ENCODE assay signal across 12 cellular contexts in the genomic region with DNA sequence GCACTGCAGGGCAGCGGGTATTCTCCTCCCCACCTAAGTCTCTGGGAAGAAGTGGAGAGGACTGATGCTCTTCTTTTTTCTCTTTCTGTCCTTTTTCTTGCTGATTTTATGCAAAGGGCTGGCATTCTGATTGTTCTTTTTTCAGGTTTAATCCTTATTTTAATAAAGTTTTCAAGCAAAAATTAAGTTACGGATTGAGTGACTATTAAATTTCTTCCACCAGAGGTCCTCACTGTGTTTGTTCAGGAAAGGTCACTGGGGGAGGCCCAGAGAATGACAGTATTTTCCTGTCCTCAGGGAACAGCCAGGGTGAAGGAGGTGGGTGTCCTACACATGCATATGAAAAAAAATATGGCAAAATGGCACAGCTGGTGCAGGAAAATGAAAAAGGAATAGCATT. TPM values are rescaled to one million over a fixed set of nuclear protein-coding genes. Genes with fewer than 3 reads are reported as not detected.
DNase-seq lines count a peak whose midpoint lies in the region; ATAC-seq, FAIRE-seq and TF ChIP-seq lines count a peak whose summit lies in the region.
"Had no signal": no experiment of that assay in that cellular context is flagged by ENCODE, and none has a peak within 500 bp of the region (broad histone marks: within the 10 kb centered on the region; RNA-seq: fewer than 3 reads in every experiment).

No MANE protein-coding gene starts in this region.

- CTCF ChIA-PET in activated CD4-positive, alpha-beta T cell treated with anti-CD3 and anti-CD28 coated beads for 36 hours (lab: Charles Lee) = interaction anchor here (0.6 to 1.3 kb wide), 4 partner anchors 71 to 130 kb away, joined by 3 to 4 read pairs (median 4); no protein-coding TSS in a partner anchor

- H2AFZ ChIP-seq in keratinocyte (ENCODE audit: control insufficient read depth, low read length) = no peak overlapping the region

- peaks cover 65% of the 10 kb centered on the region for H3K36me3 ChIP-seq in left ventricle myocardium inferior
- peaks cover 42% of the 10 kb centered on the region for H3K36me3 ChIP-seq in adipocyte (ENCODE audit: control insufficient read depth, insufficient read depth, low read length, severe bottlenecking)
- peaks cover 23 to 24% of the 10 kb centered on the region in 2 experiments for H3K36me3 ChIP-seq in keratinocyte (ENCODE audit: control insufficient read depth in 2 of 2, extremely low read depth in 1 of 2, insufficient read depth in 2 of 2, low read length in 2 of 2)

- POLR2A ChIA-PET in activated CD4-positive, alpha-beta T cell treated with anti-CD3 and anti-CD28 coated beads for 36 hours (lab: Charles Lee) = no interaction called here

- no peaks in the 10 kb centered on the region for H3K27me3 Mint-ChIP-seq in activated CD4-positive, alpha-beta T cell treated with anti-CD3 and anti-CD28 coated beads for 36 hours

- TF ChIP-seq CTCF in left ventricle myocardium inferior (IDR thresholded peaks at IDR 0.05; ENCODE audit: borderline replicate concordance) (peak; percentile 54), keratinocyte (optimal IDR thresholded peaks at IDR 0.05 in 1 of 3, IDR thresholded peaks at IDR 0.05 in 1 of 3, conservative IDR thresholded peaks at IDR 0.05 in 1 of 3; ENCODE audit: extremely low read depth in 1 of 3, insufficient read depth in 2 of 3, low read length in 3 of 3) (peak; percentile 19 to 23 (median 22))

- intact Hi-C loops in left ventricle myocardium inferior (cut with micrococcal nuclease) (loop anchor here (5.0 kb wide), 1 partner anchor 111 kb away; no protein-coding TSS in a partner anchor), cardiac septum (cut with DNase I) (loop anchor here (5.0 kb wide), 1 partner anchor 131 kb away; no protein-coding TSS in a partner anchor), left colon (cut with DNase I, micrococcal nuclease) (loop anchor here in 1 of 2 donors (5.0 kb wide), 1 partner anchor 131 kb away; no protein-coding TSS in a partner anchor)
- intact Hi-C loops in activated CD4-positive, alpha-beta T cell treated with anti-CD3 and anti-CD28 coated beads for 36 hours (cut with DNase I, micrococcal nuclease) = no loop called here

- no peak for ATAC-seq in activated CD4-positive, alpha-beta T cell treated with anti-CD3 and anti-CD28 coated beads for 36 hours
- ATAC-seq in left colon = no peak
- ATAC-seq in HG03280 (IDR thresholded peaks at IDR 0.05; ENCODE audit: unreplicated experiment) = no peak
- ATAC-seq: natural killer cell had no signal

- H3K9me3 ChIP-seq in left ventricle myocardium inferior (replicated peaks) = no peaks in the 10 kb centered on the region
- H3K9me3 ChIP-seq in adipocyte (ENCODE audit: control insufficient read depth, low read length) = no peaks in the 10 kb centered on the region
- H3K9me3 ChIP-seq in keratinocyte (ENCODE audit: control insufficient read depth, low read depth, low read length) = no peaks in the 10 kb centered on the region
- H3K9me3 ChIP-seq: Peyer's patch had no signal

- dilution Hi-C loops in keratinocyte (cut with MboI; ENCODE audit: extremely low pct_ligation_motif_present, low sequenced_read_pairs) = no loop called here

- no peaks in the 10 kb centered on the region for H3K9me3 Mint-ChIP-seq in activated CD4-positive, alpha-beta T cell treated with anti-CD3 and anti-CD28 coated beads for 36 hours (ENCODE audit: low read depth)
- H3K9me3 Mint-ChIP-seq: natural killer cell had no signal

- peaks cover 2% of the 10 kb centered on the region for H3K9me1 ChIP-seq in keratinocyte (ENCODE audit: control insufficient read depth, extremely low read depth, insufficient read depth, low read length)

- no peak overlapping the region for H3K4me3 ChIP-seq in left ventricle myocardium inferior
- no peak overlapping the region for H3K4me3 ChIP-seq in adipocyte (ENCODE audit: low read length)
- H3K4me3 ChIP-seq in keratinocyte (ENCODE audit: control insufficient read depth in 2 of 3, extremely low read depth in 1 of 3, insufficient read depth in 2 of 3, low read depth in 1 of 3, low read length in 3 of 3) = no peak overlapping the region
- H3K4me3 ChIP-seq: Peyer's patch had no signal

- no peaks in the 10 kb centered on the region for H4K20me1 ChIP-seq in keratinocyte (ENCODE audit: control insufficient read depth, extremely low read depth, insufficient read depth, low read length)

- H3K4me3 Mint-ChIP-seq in activated CD4-positive, alpha-beta T cell treated with anti-CD3 and anti-CD28 coated beads for 36 hours = no peak overlapping the region
- H3K4me3 Mint-ChIP-seq: natural killer cell had no signal

- H3K9ac ChIP-seq in adipocyte (ENCODE audit: low read length) = no peak overlapping the region
- H3K9ac ChIP-seq in keratinocyte (ENCODE audit: control insufficient read depth, extremely low read depth, insufficient read depth, low read length) = no peak overlapping the region

- no peak overlapping the region for H3K27ac Mint-ChIP-seq in activated CD4-positive, alpha-beta T cell treated with anti-CD3 and anti-CD28 coated beads for 36 hours
- H3K27ac Mint-ChIP-seq: natural killer cell had no signal

- H3K36me3 Mint-ChIP-seq in activated CD4-positive, alpha-beta T cell treated with anti-CD3 and anti-CD28 coated beads for 36 hours (ENCODE audit: low read depth) = peaks cover 18% of the 10 kb centered on the region
- H3K36me3 Mint-ChIP-seq: natural killer cell had no signal

- no peaks in the 10 kb centered on the region for H3K4me1 Mint-ChIP-seq in activated CD4-positive, alpha-beta T cell treated with anti-CD3 and anti-CD28 coated beads for 36 hours

- DNase-seq in left ventricle myocardium inferior (no peak), cardiac septum (ENCODE audit: low spot score) (no peak), adipocyte (ENCODE audit: low read depth) (peak; percentile 55), keratinocyte (ENCODE audit: low read depth, low spot score) (no peak), left colon (no peak), AML-193 (lab: John Stamatoyannopoulos, UW) (no peak)
- no peak for DNase-seq in activated CD4-positive, alpha-beta T cell treated with anti-CD3 and anti-CD28 coated beads for 36 hours
- DNase-seq: DMS 273 treated with DMSO at 0.1 percent for 48 hours, natural killer cell, Peyer's patch had no signal

- no peaks in the 10 kb centered on the region for H3K79me2 ChIP-seq in keratinocyte (ENCODE audit: control insufficient read depth, insufficient read depth, low read length)

- no peak overlapping the region for H3K4me2 ChIP-seq in keratinocyte (ENCODE audit: control insufficient read depth, extremely low read depth, insufficient read depth, low read depth, low read length)

- H3K27ac ChIP-seq in left ventricle myocardium inferior (replicated peaks) = no peak overlapping the region
- H3K27ac ChIP-seq in keratinocyte (ENCODE audit: control insufficient read depth, insufficient read depth, low read length) = no peak overlapping the region
- H3K27ac ChIP-seq: epithelial cell of prostate, Peyer's patch had no signal

- no peaks in the 10 kb centered on the region for H3K27me3 ChIP-seq in left ventricle myocardium inferior (ENCODE audit: low read depth)
- peaks cover 5% of the 10 kb centered on the region for H3K27me3 ChIP-seq in adipocyte (replicated peaks; ENCODE audit: control insufficient read depth, insufficient read depth, low read length)
- no peaks in the 10 kb centered on the region for H3K27me3 ChIP-seq in keratinocyte (ENCODE audit: control insufficient read depth, extremely low read depth, insufficient read depth, low read length)
- H3K27me3 ChIP-seq: Peyer's patch had no signal

- FAIRE-seq in keratinocyte (lab: Jason Lieb, UNC) = no peak

- H3K4me1 ChIP-seq in left ventricle myocardium inferior (peaks cover 23% of the 10 kb centered on the region), adipocyte (ENCODE audit: control insufficient read depth, insufficient read depth, low read length) (peaks cover 19% of the 10 kb centered on the region), keratinocyte (ENCODE audit: control insufficient read depth, extremely low read depth, insufficient read depth, low read length) (peaks cover 31% of the 10 kb centered on the region)

RNA-seq across cellular contexts. Expression of a gene that starts 4.4 kb away (rescaled TPM):
- total RNA-seq in left ventricle myocardium inferior (0.60 TPM), cardiac septum (2.0 TPM), left colon (1,000 to 10,000 TPM; 1,089 to 1,608 TPM)
- polyA plus RNA-seq in keratinocyte = 0.23 to 1.1 TPM (median 0.51 TPM) in 3 replicates
- polyA plus RNA-seq in keratinocyte (2011; ENCODE audit: low read depth) = 5.3 TPM
- polyA plus RNA-seq in keratinocyte (2011; cell fraction: cytosol; rRNA removed) = 0.18 and 0.64 TPM in 2 replicates
- 2.2 and 3.1 TPM in 2 replicates for polyA plus RNA-seq in keratinocyte (2011; cell fraction: nucleus; rRNA removed)
- 0.28 and 10.7 TPM in 2 replicates for polyA plus RNA-seq in keratinocyte (2012; ENCODE audit: low replicate concordance)
- polyA minus RNA-seq in keratinocyte = 0.20 to 1.2 TPM (median 0.89 TPM) in 3 replicates
- 1.9 TPM for polyA minus RNA-seq in keratinocyte (2011; cell fraction: cytosol; rRNA and poly(A)+ RNA removed)
- polyA minus RNA-seq in keratinocyte (2011; cell fraction: nucleus; rRNA and poly(A)+ RNA removed) = 1.2 TPM in 2 replicates
- total RNA-seq in activated CD4-positive, alpha-beta T cell treated with anti-CD3 and anti-CD28 coated beads for 36 hours = under 1 TPM; 0.30 to 0.49 TPM

RNA-seq across cellular contexts. Expression of a gene that starts 23.5 kb away (rescaled TPM):
- total RNA-seq in left ventricle myocardium inferior = 16.6 TPM
- total RNA-seq in cardiac septum = 17.4 TPM
- polyA plus RNA-seq in keratinocyte = 35.4 to 63.0 TPM (median 59.8 TPM) in 3 replicates
- 32.3 TPM for polyA plus RNA-seq in keratinocyte (2011; ENCODE audit: low read depth)
- 46.5 and 51.2 TPM in 2 replicates for polyA plus RNA-seq in keratinocyte (2011; cell fraction: cytosol; rRNA removed)
- polyA plus RNA-seq in keratinocyte (2011; cell fraction: nucleus; rRNA removed) = 71.9 and 75.9 TPM in 2 replicates
- polyA plus RNA-seq in keratinocyte (2012; ENCODE audit: low replicate concordance) = 66.8 and 71.1 TPM in 2 replicates
- polyA minus RNA-seq in keratinocyte = 53.5 to 133 TPM (median 56.0 TPM) in 3 replicates
- polyA minus RNA-seq in keratinocyte (2011; cell fraction: cytosol; rRNA and poly(A)+ RNA removed) = 46.4 TPM
- 29.3 and 37.8 TPM in 2 replicates for polyA minus RNA-seq in keratinocyte (2011; cell fraction: nucleus; rRNA and poly(A)+ RNA removed)
- 10 to 100 TPM; 44.9 to 49.2 TPM for total RNA-seq in activated CD4-positive, alpha-beta T cell treated with anti-CD3 and anti-CD28 coated beads for 36 hours
- 100 to 1,000 TPM; 124 to 139 TPM for total RNA-seq in left colon

RNA-seq across cellular contexts. Expression of a gene that starts 50.7 kb away (rescaled TPM):
- total RNA-seq in left ventricle myocardium inferior = 87.5 TPM
- 79.1 TPM for total RNA-seq in cardiac septum
- 72.5 to 116 TPM (median 102 TPM) in 3 replicates for polyA plus RNA-seq in keratinocyte
- polyA plus RNA-seq in keratinocyte (2011; ENCODE audit: low read depth) = 29.4 TPM
- polyA plus RNA-seq in keratinocyte (2011; cell fraction: cytosol; rRNA removed) = 66.3 and 111 TPM in 2 replicates
- polyA plus RNA-seq in keratinocyte (2011; cell fraction: nucleus; rRNA removed) = 48.0 and 65.9 TPM in 2 replicates
- polyA plus RNA-seq in keratinocyte (2012; ENCODE audit: low replicate concordance) = 58.3 and 79.9 TPM in 2 replicates
- 25.1 to 36.6 TPM (median 34.0 TPM) in 3 replicates for polyA minus RNA-seq in keratinocyte
- polyA minus RNA-seq in keratinocyte (2011; cell fraction: cytosol; rRNA and poly(A)+ RNA removed) = 28.6 TPM
- 17.3 and 31.0 TPM in 2 replicates for polyA minus RNA-seq in keratinocyte (2011; cell fraction: nucleus; rRNA and poly(A)+ RNA removed)
- 10 to 100 TPM; 51.9 to 70.6 TPM for total RNA-seq in activated CD4-positive, alpha-beta T cell treated with anti-CD3 and anti-CD28 coated beads for 36 hours
- total RNA-seq in left colon = 10 to 100 TPM; 53.1 to 60.1 TPM

RNA-seq across cellular contexts. Expression of a gene that starts 59.6 kb away (rescaled TPM):
- total RNA-seq in left ventricle myocardium inferior = 9.2 TPM
- 9.6 TPM for total RNA-seq in cardiac septum
- polyA plus RNA-seq in keratinocyte = 0.01 TPM in 1 of 3 replicates, not detected in the others
- not detected for polyA plus RNA-seq in keratinocyte (2011; ENCODE audit: low read depth)
- 0.04 and 0.05 TPM in 2 replicates for polyA plus RNA-seq in keratinocyte (2011; cell fraction: cytosol; rRNA removed)
- 0.04 and 0.08 TPM in 2 replicates for polyA plus RNA-seq in keratinocyte (2011; cell fraction: nucleus; rRNA removed)
- 0.08 TPM in 1 of 2 replicates, not detected in the other for polyA plus RNA-seq in keratinocyte (2012; ENCODE audit: low replicate concordance)
- polyA minus RNA-seq in keratinocyte = not detected in 3 replicates
- polyA minus RNA-seq in keratinocyte (2011; cell fraction: cytosol; rRNA and poly(A)+ RNA removed) = not detected
- not detected in 2 replicates for polyA minus RNA-seq in keratinocyte (2011; cell fraction: nucleus; rRNA and poly(A)+ RNA removed)
- total RNA-seq in activated CD4-positive, alpha-beta T cell treated with anti-CD3 and anti-CD28 coated beads for 36 hours = not detected
- 10 to 100 TPM in 1 of 2 donors, 1 to 10 TPM in 1; 9.4 to 58.4 TPM for total RNA-seq in left colon
- total RNA-seq: natural killer cell had no signal

Comparison
In these comparisons a context has a peak if more than half of its experiments do, and no peak if none do; other contexts are left out.
1. RNA of a gene that starts 4.4 kb away (total RNA-seq): 1,089 to 1,608 TPM in left colon; 2.0 TPM in cardiac septum (single experiment), 0.60 TPM in left ventricle myocardium inferior (single experiment) and 0.30 to 0.49 TPM in activated CD4-positive, alpha-beta T cell treated with anti-CD3 and anti-CD28 coated beads for 36 hours; every median in the first group is over 100 times any median in the second.
2. intact Hi-C loops: an anchor here in left ventricle myocardium inferior (5.0 kb wide) and cardiac septum (5.0 kb wide); none called in activated CD4-positive, alpha-beta T cell treated with anti-CD3 and anti-CD28 coated beads for 36 hours.